In the genomic region with DNA sequence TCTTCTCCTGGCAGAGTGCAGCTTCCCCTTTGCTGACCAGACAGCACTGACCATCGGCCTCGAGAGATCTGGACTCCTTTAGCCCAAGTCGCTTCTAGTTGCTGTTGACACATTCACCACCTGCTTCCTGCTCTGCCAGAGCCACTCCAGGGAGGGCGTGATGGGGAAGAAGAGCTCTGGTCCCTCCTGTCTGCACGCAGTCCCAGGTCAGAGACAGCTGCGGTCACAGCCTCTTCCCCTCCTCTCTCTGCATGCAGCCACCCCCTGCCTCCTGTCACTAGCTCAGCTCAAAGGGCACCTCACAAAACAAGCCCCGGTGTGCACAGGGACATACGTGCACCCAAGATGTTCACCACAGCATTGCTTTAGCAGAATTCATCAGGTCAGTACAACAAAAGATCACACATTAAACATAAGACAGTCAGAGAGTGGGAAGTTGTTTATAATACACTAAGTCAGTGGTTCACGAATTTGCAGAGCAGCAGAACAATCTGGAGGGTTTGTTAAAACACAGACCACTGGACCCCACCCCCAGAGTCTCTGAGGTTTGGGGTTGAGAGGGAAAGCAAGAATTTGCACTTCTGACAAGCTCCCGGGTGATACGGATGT, we compare ENCODE assay signal across 9 cellular contexts.
DNase-seq lines count a peak whose midpoint lies in the region; ATAC-seq and TF ChIP-seq lines count a peak whose summit lies in the region.
"Had no signal": no experiment of that assay in that cellular context is flagged by ENCODE, and none has a peak within 500 bp of the region (broad histone marks: within the 10 kb centered on the region; RNA-seq: fewer than 3 reads in every experiment).

No MANE protein-coding gene starts in this region.

- peaks cover 0 to 4% (median 0%) of the 10 kb centered on the region in 4 donors for H3K4me1 ChIP-seq in esophagus muscularis mucosa
- H3K4me1 ChIP-seq: gastrocnemius medialis had no signal

- no peak overlapping the region for H3K27ac ChIP-seq in esophagus muscularis mucosa (replicated peaks in 1 of 4)
- H3K27ac ChIP-seq: gastrocnemius medialis had no signal

- DNase-seq in GDM1 (lab: John Stamatoyannopoulos, UW), result peak; percentile 35
- DNase-seq in NB4 (ENCODE audit: low read depth), result peak; percentile 91
- DNase-seq in activated CD4-positive, alpha-beta T cell treated with anti-CD3 and anti-CD28 coated beads, Interleukin-2, amount 50 U/mL, for 1 hour, result peak; percentile 11
- DNase-seq in naive thymus-derived CD8-positive, alpha-beta T cell, result peak in 6 of 10 donors; percentile 33 to 68 (median 47)
- DNase-seq in left cardiac atrium, result no peak
- no peak for DNase-seq in D341Med (ENCODE audit: low spot score)
- no peak for DNase-seq in esophagus muscularis mucosa (ENCODE audit: extremely low spot score)

- H3K27me3 Mint-ChIP-seq in naive thymus-derived CD8-positive, alpha-beta T cell, result peaks cover 0 to 3% (median 0%) of the 10 kb centered on the region in 5 donors

- no peaks in the 10 kb centered on the region for H3K9me3 Mint-ChIP-seq in naive thymus-derived CD8-positive, alpha-beta T cell

- POLR2A ChIA-PET in naive thymus-derived CD8-positive, alpha-beta T cell (lab: Charles Lee), result interaction anchor here (0.6 to 4.0 kb wide), 19 partner anchors 8 to 332 kb away, joined by 3 to 26 read pairs (median 4); a partner anchor contains a TSS

- H3K27me3 ChIP-seq in esophagus muscularis mucosa, result peaks cover 0 to 33% (median 0%) of the 10 kb centered on the region in 4 donors

- no peak for TF ChIP-seq EP300 in esophagus muscularis mucosa (IDR thresholded peaks at IDR 0.05)

- H3K4me1 Mint-ChIP-seq in naive thymus-derived CD8-positive, alpha-beta T cell, result peaks cover 51 to 82% (median 79%) of the 10 kb centered on the region in 4 donors

- no peaks in the 10 kb centered on the region for H3K36me3 Mint-ChIP-seq in naive thymus-derived CD8-positive, alpha-beta T cell

- TF ChIP-seq CTCF in NB4 (IDR thresholded peaks at IDR 0.05; ENCODE audit: low read depth, low read length) (no peak), esophagus muscularis mucosa (IDR thresholded peaks at IDR 0.05) (no peak)

- H3K4me3 ChIP-seq in NB4 (ENCODE audit: low read depth, low read length), result no peak overlapping the region
- H3K4me3 ChIP-seq in esophagus muscularis mucosa, result no peak overlapping the region
- H3K4me3 ChIP-seq: gastrocnemius medialis had no signal

- peak; percentile 54 to 70 for ATAC-seq in naive thymus-derived CD8-positive, alpha-beta T cell
- ATAC-seq in left cardiac atrium, result no peak
- ATAC-seq in HG03521 (IDR thresholded peaks at IDR 0.05; ENCODE audit: unreplicated experiment), result no peak
- ATAC-seq: gastrocnemius medialis had no signal

- 17% methylated on average over 11 of the region's 11 CpGs for WGBS in esophagus muscularis mucosa

- TF ChIP-seq POLR2A in NB4 (IDR thresholded peaks at IDR 0.05; ENCODE audit: extremely low read depth, insufficient read length), result no peak
- TF ChIP-seq POLR2A in esophagus muscularis mucosa (IDR thresholded peaks at IDR 0.05; ENCODE audit: low read depth), result no peak

- H3K36me3 ChIP-seq in esophagus muscularis mucosa, result no peaks in the 10 kb centered on the region
- H3K36me3 ChIP-seq: gastrocnemius medialis had no signal

- H3K4me3 Mint-ChIP-seq in naive thymus-derived CD8-positive, alpha-beta T cell, result peak overlapping the region; percentile 65 to 89 (median 84)

- peaks cover 0 to 1% (median 0%) of the 10 kb centered on the region in 4 donors for H3K9me3 ChIP-seq in esophagus muscularis mucosa
- H3K9me3 ChIP-seq: gastrocnemius medialis had no signal

- H3K27ac Mint-ChIP-seq in naive thymus-derived CD8-positive, alpha-beta T cell, result peak overlapping the region; percentile 46 to 94 (median 88)

- intact Hi-C loops in left cardiac atrium (cut with DNase I), result no loop called here
- intact Hi-C loops in esophagus muscularis mucosa (cut with DNase I), result loop anchor here (10.0 kb wide), 1 partner anchor 165 kb away; a partner anchor contains a TSS

Comparison
In these comparisons a context has a peak if more than half of its experiments do, and no peak if none do; other contexts are left out.
1. DNase-seq: peak in GDM1 (single experiment), NB4 (single experiment), activated CD4-positive, alpha-beta T cell treated with anti-CD3 and anti-CD28 coated beads, Interleukin-2, amount 50 U/mL, for 1 hour (single experiment) and naive thymus-derived CD8-positive, alpha-beta T cell (6 of 10); none in left cardiac atrium (single experiment), D341Med (single experiment) and esophagus muscularis mucosa (single experiment).
2. ATAC-seq: peak in naive thymus-derived CD8-positive, alpha-beta T cell (2 of 2); none in left cardiac atrium (0 of 2) and HG03521 (single experiment).